In genomic region chr3:160447544-160447943, GRCh38 we compare ENCODE assay signal across 12 cellular contexts. TPM values are rescaled to one million over a fixed set of nuclear protein-coding genes. Genes with fewer than 3 reads are reported as not detected.
DNase-seq lines count a peak whose midpoint lies in the region; ATAC-seq, FAIRE-seq and TF ChIP-seq lines count a peak whose summit lies in the region.
"Had no signal": no experiment of that assay in that cellular context is flagged by ENCODE, and none has a peak within 500 bp of the region (broad histone marks: within the 10 kb centered on the region; RNA-seq: fewer than 3 reads in every experiment).

No MANE protein-coding gene starts in this region.

- no peak for TF ChIP-seq CTCF in A549 (IDR thresholded peaks at IDR 0.05)

- intact Hi-C loops in activated CD4-positive, alpha-beta memory T cell treated with anti-CD3 and anti-CD28 coated beads for 36 hours (cut with micrococcal nuclease) = loop anchor here (5.0 kb wide), 1 partner anchor 40 kb away; no protein-coding TSS in a partner anchor

- FAIRE-seq in A549 (lab: Jason Lieb, UNC) = no peak
- FAIRE-seq: TTC549 had no signal

- H3K4me3 ChIP-seq in A549 (peak overlapping the region; percentile 81; the same call in 2 of the 3 replicates), GM23248 (peak overlapping the region; percentile 83)
- no peak overlapping the region for H3K4me3 ChIP-seq in effector memory CD4-positive, alpha-beta T cell (ENCODE audit: insufficient read depth, low read depth, low read length, poor library complexity, severe bottlenecking)

- H3K27me3 Mint-ChIP-seq in activated CD4-positive, alpha-beta memory T cell treated with anti-CD3 and anti-CD28 coated beads for 36 hours = no peaks in the 10 kb centered on the region

- CTCF ChIA-PET in A549 (lab: Yijun Ruan, JAX) = interaction anchor here (1.1 kb wide), 1 partner anchor 13 kb away, joined by 3 read pairs; no protein-coding TSS in a partner anchor
- CTCF ChIA-PET in activated CD4-positive, alpha-beta memory T cell treated with anti-CD3 and anti-CD28 coated beads for 36 hours (lab: Charles Lee) = no interaction called here

- 10% methylated on average over 3 of the region's 3 CpGs for WGBS in A549 (ENCODE audit: missing lambda C conversion rate)
- 34 to 42% methylated on average over 3 of the region's 3 CpGs for WGBS in GM23248 (ENCODE audit: low coverage in 1 of 2, low lambda C conversion rate in 2 of 2, missing lambda C conversion rate in 2 of 2), 2 experiments

- no peak overlapping the region for H2AFZ ChIP-seq in GM23248

- H3K4me2 ChIP-seq in A549 (peak overlapping the region; percentile 75), GM23248 (ENCODE audit: unreplicated experiment) (peak overlapping the region; percentile 75)

- in situ Hi-C loops in GM23248 (cut with MboI) = no loop called here

- H3K9me2 ChIP-seq in GM23248 (ENCODE audit: insufficient read depth) = no peaks in the 10 kb centered on the region

- DNase-seq in A549 (ENCODE audit: low read depth in 1 of 2, low spot score in 1 of 2) (no peak), GM23248 (peak; percentile 77), fibroblast of peridontal ligament (ENCODE audit: extremely low read depth) (peak; percentile 50), NCI-H146 (lab: John Stamatoyannopoulos, UW) (no peak)
- DNase-seq in activated CD4-positive, alpha-beta memory T cell treated with anti-CD3 and anti-CD28 coated beads for 36 hours = no peak
- DNase-seq in effector memory CD4-positive, alpha-beta T cell = no peak
- DNase-seq: anterior cingulate cortex, immature natural killer cell, NCI-H510A treated with DMSO at 0.1 percent for 48 hours had no signal

- H3K27ac Mint-ChIP-seq in activated CD4-positive, alpha-beta memory T cell treated with anti-CD3 and anti-CD28 coated beads for 36 hours = no peak overlapping the region

- H3K4me1 Mint-ChIP-seq in activated CD4-positive, alpha-beta memory T cell treated with anti-CD3 and anti-CD28 coated beads for 36 hours (ENCODE audit: low read depth) = peaks cover 33% of the 10 kb centered on the region

- no peak for ATAC-seq in A549
- ATAC-seq in GM19035 (IDR thresholded peaks at IDR 0.05; ENCODE audit: unreplicated experiment) = no peak
- no peak for ATAC-seq in HG03342 (IDR thresholded peaks at IDR 0.05; ENCODE audit: unreplicated experiment)

- no peak for TF ChIP-seq RAD21 in A549 (conservative IDR thresholded peaks at IDR 0.05 in 1 of 2, IDR thresholded peaks at IDR 0.05 in 1 of 2)

- H3K9me3 ChIP-seq in A549 (no peaks in the 10 kb centered on the region), GM23248 (ENCODE audit: low read depth) (no peaks in the 10 kb centered on the region)
- H3K9me3 ChIP-seq in effector memory CD4-positive, alpha-beta T cell (ENCODE audit: control insufficient read depth, low read length) = no peaks in the 10 kb centered on the region

- peak overlapping the region; percentile 35 for H3K4me3 Mint-ChIP-seq in activated CD4-positive, alpha-beta memory T cell treated with anti-CD3 and anti-CD28 coated beads for 36 hours

- H3K36me3 ChIP-seq in GM23248 (ENCODE audit: low read depth) = no peaks in the 10 kb centered on the region
- no peaks in the 10 kb centered on the region for H3K36me3 ChIP-seq in effector memory CD4-positive, alpha-beta T cell (ENCODE audit: control insufficient read depth, insufficient read depth, low read length)

- POLR2A ChIA-PET in A549 (lab: Yijun Ruan, JAX) = no interaction called here
- POLR2A ChIA-PET in activated CD4-positive, alpha-beta memory T cell treated with anti-CD3 and anti-CD28 coated beads for 36 hours (lab: Charles Lee) = interaction anchor here (0.6 to 2.5 kb wide), 3 partner anchors 11 to 117 kb away, joined by 3 to 19 read pairs (median 15); no protein-coding TSS in a partner anchor

- peaks cover 64% of the 10 kb centered on the region for H3K79me2 ChIP-seq in GM23248 (ENCODE audit: insufficient read depth)

- H3K27ac ChIP-seq in A549 (peak overlapping the region; percentile 52 to 90; a peak in 3 of 6 replicates), GM23248 (peak overlapping the region; percentile 78)
- no peak overlapping the region for H3K27ac ChIP-seq in effector memory CD4-positive, alpha-beta T cell (ENCODE audit: insufficient read depth, low read length, poor library complexity, severe bottlenecking)

- peaks cover 22% of the 10 kb centered on the region; the same call in 2 of the 3 replicates for H3K4me1 ChIP-seq in A549
- peaks cover 37% of the 10 kb centered on the region for H3K4me1 ChIP-seq in GM23248 (ENCODE audit: insufficient read depth)
- peaks cover 9% of the 10 kb centered on the region for H3K4me1 ChIP-seq in effector memory CD4-positive, alpha-beta T cell (ENCODE audit: control insufficient read depth, insufficient read depth, low read length, poor library complexity, severe bottlenecking)

- no peak for TF ChIP-seq EP300 in A549 (IDR thresholded peaks at IDR 0.05)

- peaks cover 29% of the 10 kb centered on the region for H3K36me3 Mint-ChIP-seq in activated CD4-positive, alpha-beta memory T cell treated with anti-CD3 and anti-CD28 coated beads for 36 hours

- peaks cover 18% of the 10 kb centered on the region for H3F3A ChIP-seq in GM23248 (ENCODE audit: insufficient read depth)

- H4K20me1 ChIP-seq in GM23248 (ENCODE audit: insufficient read depth) = no peaks in the 10 kb centered on the region

- no peaks in the 10 kb centered on the region for H3K27me3 ChIP-seq in GM23248 (replicated peaks; ENCODE audit: insufficient read depth)
- no peaks in the 10 kb centered on the region for H3K27me3 ChIP-seq in effector memory CD4-positive, alpha-beta T cell (replicated peaks; ENCODE audit: control insufficient read depth, insufficient read depth, low read length, poor library complexity, severe bottlenecking)

- H3K9me3 Mint-ChIP-seq in activated CD4-positive, alpha-beta memory T cell treated with anti-CD3 and anti-CD28 coated beads for 36 hours = no peaks in the 10 kb centered on the region
- H3K9me3 Mint-ChIP-seq: immature natural killer cell had no signal

- H3K9ac ChIP-seq in GM23248 = peak overlapping the region; percentile 81

- TF ChIP-seq POLR2A in A549 (IDR thresholded peaks at IDR 0.05; ENCODE audit: low read length) = no peak

TF ChIP-seq in A549, 52 proteins besides CTCF, POLR2A, EP300 and RAD21 (continues in another document):
- TF ChIP-seq POLR2AphosphoS2 (conservative IDR thresholded peaks at IDR 0.05; ENCODE audit: low read length) (no peak), BCL3 (IDR thresholded peaks at IDR 0.05) (no peak), ZC3H11A (IDR thresholded peaks at IDR 0.05) (no peak), GATA3 (IDR thresholded peaks at IDR 0.05; ENCODE audit: borderline replicate concordance) (no peak), E2F6 (IDR thresholded peaks at IDR 0.05; ENCODE audit: borderline replicate concordance, low read depth) (no peak), ZSCAN20 (CRISPR knock-in tag; IDR thresholded peaks at IDR 0.05) (no peak), RFX5 (IDR thresholded peaks at IDR 0.05) (no peak), EHF (CRISPR knock-in tag; IDR thresholded peaks at IDR 0.05) (no peak), ZFP36 (IDR thresholded peaks at IDR 0.05; ENCODE audit: borderline replicate concordance, partially characterized antibody) (no peak)

RNA-seq across cellular contexts. Expression of gene TRIM59, which starts 2.0 kb away (rescaled TPM):
- 10.9 and 14.0 TPM in 2 replicates for polyA plus RNA-seq in A549 (2011; rRNA removed)
- 2.7 and 3.4 TPM in 2 replicates for polyA plus RNA-seq in A549 (2012; cell fraction: cytosol; rRNA removed)
- polyA plus RNA-seq in A549 (2012; cell fraction: nucleus; rRNA removed) = 2.7 and 4.4 TPM in 2 replicates
- 12.1 to 13.6 TPM (median 12.6 TPM) in 3 replicates for polyA plus RNA-seq in A549 (2017; fragmentation: RNase III; extraction: RNeasy Plus Mini Kit Qiagen cat#74134 plus additional on column Dnase treatment)
- 13.3 and 16.3 TPM in 2 replicates for polyA minus RNA-seq in A549 (2011; rRNA and poly(A)+ RNA removed)
- 14.8 and 26.1 TPM in 2 replicates for total RNA-seq in GM23248 (2014; rRNA removed; shearing (Covaris generic))
- 23.9 and 25.0 TPM in 2 replicates for polyA plus RNA-seq in GM23248 (2016; fragmentation: Nextera tagmentation; extraction: Ambion mirVana)
- 10 to 100 TPM; 27.3 to 30.0 TPM for total RNA-seq in activated CD4-positive, alpha-beta memory T cell treated with anti-CD3 and anti-CD28 coated beads for 36 hours

RNA-seq across cellular contexts. Expression of gene SMC4, which starts 48.1 kb away (rescaled TPM):
- polyA plus RNA-seq in A549 (2011; rRNA removed) (76.2 and 139 TPM in 2 replicates), A549 (2017; fragmentation: RNase III; extraction: RNeasy Plus Mini Kit Qiagen cat#74134 plus additional on column Dnase treatment) (116 to 123 TPM (median 121 TPM) in 3 replicates), GM23248 (2016; fragmentation: Nextera tagmentation; extraction: Ambion mirVana) (69.7 and 88.2 TPM in 2 replicates)
- 40.2 and 44.9 TPM in 2 replicates for polyA plus RNA-seq in A549 (2012; cell fraction: cytosol; rRNA removed)
- 89.2 and 111 TPM in 2 replicates for polyA plus RNA-seq in A549 (2012; cell fraction: nucleus; rRNA removed)
- polyA minus RNA-seq in A549 (2011; rRNA and poly(A)+ RNA removed) = 20.5 and 23.7 TPM in 2 replicates
- 40.2 and 73.6 TPM in 2 replicates for total RNA-seq in GM23248 (2014; rRNA removed; shearing (Covaris generic))
- 100 to 1,000 TPM; 143 to 157 TPM for total RNA-seq in activated CD4-positive, alpha-beta memory T cell treated with anti-CD3 and anti-CD28 coated beads for 36 hours

RNA-seq across cellular contexts. Expression of gene IFT80, which starts 48.5 kb away (rescaled TPM):
- polyA plus RNA-seq in A549 (2011; rRNA removed) (28.1 and 41.8 TPM in 2 replicates), A549 (2017; fragmentation: RNase III; extraction: RNeasy Plus Mini Kit Qiagen cat#74134 plus additional on column Dnase treatment) (28.4 to 30.7 TPM (median 30.6 TPM) in 3 replicates), GM23248 (2016; fragmentation: Nextera tagmentation; extraction: Ambion mirVana) (15.2 and 19.8 TPM in 2 replicates)
- 5.4 and 6.3 TPM in 2 replicates for polyA plus RNA-seq in A549 (2012; cell fraction: cytosol; rRNA removed)
- 4.1 and 7.4 TPM in 2 replicates for polyA plus RNA-seq in A549 (2012; cell fraction: nucleus; rRNA removed)
- 7.4 and 7.6 TPM in 2 replicates for polyA minus RNA-seq in A549 (2011; rRNA and poly(A)+ RNA removed)
- total RNA-seq in GM23248 (2014; rRNA removed; shearing (Covaris generic)) = 48.4 and 59.4 TPM in 2 replicates
- 10 to 100 TPM; 13.4 to 13.9 TPM for total RNA-seq in activated CD4-positive, alpha-beta memory T cell treated with anti-CD3 and anti-CD28 coated beads for 36 hours

Comparison
In these comparisons a context has a peak if more than half of its experiments do, and no peak if none do; other contexts are left out.
1. DNase-seq: peak in GM23248 (single experiment) and fibroblast of peridontal ligament (single experiment); none in A549 (0 of 2), activated CD4-positive, alpha-beta memory T cell treated with anti-CD3 and anti-CD28 coated beads for 36 hours (single experiment), effector memory CD4-positive, alpha-beta T cell (0 of 3) and NCI-H146 (single experiment).